12 cellular contexts compared by ENCODE assay signal in genomic region chr10:27369832-27370231, GRCh38.
DNase-seq lines count a peak whose midpoint lies in the region; ATAC-seq and TF ChIP-seq lines count a peak whose summit lies in the region.
"Had no signal": no experiment of that assay in that cellular context is flagged by ENCODE, and none has a peak within 500 bp of the region (broad histone marks: within the 10 kb centered on the region; RNA-seq: fewer than 3 reads in every experiment).

No MANE protein-coding gene starts in this region.

- no peaks in the 10 kb centered on the region for H3K27me3 Mint-ChIP-seq in GM23338 (ENCODE audit: insufficient read depth, low read depth, poor library complexity)

- no peaks in the 10 kb centered on the region; the same call in 1 of the 2 replicates for H4K20me1 ChIP-seq in GM23338 (replicated peaks; ENCODE audit: insufficient read depth)

- ATAC-seq in GM23338 (no peak), GM19023 (IDR thresholded peaks at IDR 0.05; ENCODE audit: unreplicated experiment) (no peak)
- ATAC-seq: body of pancreas had no signal

- TF ChIP-seq CTCF in AG09309 (IDR thresholded peaks at IDR 0.05; ENCODE audit: control insufficient read depth, insufficient read depth, low read depth, low read length, missing control alignments) (peak; percentile 16), GM23338 (conservative IDR thresholded peaks at IDR 0.05; ENCODE audit: low read depth in 2 of 2) (peak; percentile 38 to 61), RWPE1 (conservative IDR thresholded peaks at IDR 0.05; ENCODE audit: low read depth) (0 out of 2 replicates have a peak, but pooled peaks have one; percentile 14), fibroblast of villous mesenchyme (IDR thresholded peaks at IDR 0.05; ENCODE audit: insufficient read depth, low read depth, low read length) (peak; percentile 20), colonic mucosa (IDR thresholded peaks at IDR 0.05) (no peak), brain microvascular endothelial cell (IDR thresholded peaks at IDR 0.05; ENCODE audit: low read depth, low read length, missing control alignments) (no peak), GM13976 (IDR thresholded peaks at IDR 0.05; ENCODE audit: borderline replicate concordance, control extremely low read depth, extremely low read depth, insufficient read depth, missing control alignments) (no peak)

- H3K36me3 ChIP-seq in GM23338 (ENCODE audit: insufficient read depth) (no peaks in the 10 kb centered on the region), colonic mucosa (no peaks in the 10 kb centered on the region), brain microvascular endothelial cell (replicated peaks) (no peaks in the 10 kb centered on the region)

- H3K27ac ChIP-seq in GM23338 (ENCODE audit: low read depth) (no peak overlapping the region), RWPE1 (no peak overlapping the region), colonic mucosa (no peak overlapping the region), brain microvascular endothelial cell (no peak overlapping the region)
- H3K27ac ChIP-seq: body of pancreas had no signal

- no peak overlapping the region for H3K9ac ChIP-seq in colonic mucosa (ENCODE audit: low read depth in 2 of 2, low read length in 2 of 2)

- H3K9me3 Mint-ChIP-seq in GM23338 = no peaks in the 10 kb centered on the region
- H3K9me3 Mint-ChIP-seq: T-helper 1 cell treated with Interleukin-12 subunit alpha and Interleukin-12 subunit beta and Interleukin-4 antibody, amounts not matched to agents 30 μg/mL and 1 μg/mL, for 36 hours had no signal

- in situ Hi-C loops in brain microvascular endothelial cell (cut with HindIII; ENCODE audit: low pct_ligation_motif_present, low sequenced_read_pairs) = no loop called here
- in situ Hi-C loops in GM13976 (cut with MboI; ENCODE audit: low sequenced_read_pairs, unreplicated experiment) = no loop called here

- H3F3A ChIP-seq in GM23338 (replicated peaks; ENCODE audit: low read depth) = no peaks in the 10 kb centered on the region

- POLR2A ChIA-PET in RWPE1 (lab: Yijun Ruan, JAX; ENCODE audit: low non-redundant PET) = no interaction called here

- no peaks in the 10 kb centered on the region for H3K36me3 Mint-ChIP-seq in GM23338 (ENCODE audit: low read depth)

- CTCF ChIA-PET in RWPE1 (lab: Yijun Ruan, JAX) = interaction anchor here (0.5 to 1.6 kb wide), 11 partner anchors 72 to 873 kb away, joined by 3 to 10 read pairs (median 4); no protein-coding TSS in a partner anchor

- H2AFZ ChIP-seq in GM23338 = peak overlapping the region; percentile 4; the same call in 1 of the 2 replicates

- intact Hi-C loops in colonic mucosa (cut with DNase I) = no loop called here

- H3K4me3 ChIP-seq in AG09309 (ENCODE audit: control insufficient read depth, low read depth, low read length) = no peak overlapping the region
- no peak overlapping the region for H3K4me3 ChIP-seq in GM23338
- no peak overlapping the region for H3K4me3 ChIP-seq in fibroblast of villous mesenchyme (ENCODE audit: low read depth, low read length)
- no peak overlapping the region for H3K4me3 ChIP-seq in colonic mucosa
- no peak overlapping the region for H3K4me3 ChIP-seq in brain microvascular endothelial cell (ENCODE audit: low read depth, low read length)
- H3K4me3 ChIP-seq: body of pancreas had no signal

- DNase-seq in AG09309 (ENCODE audit: low read depth) (no peak), GM23338 (ENCODE audit: low spot score) (peak; percentile 35), RWPE1 (ENCODE audit: low spot score) (peak; percentile 27), fibroblast of villous mesenchyme (ENCODE audit: low read depth) (no peak), colonic mucosa (no peak), brain microvascular endothelial cell (no peak), GM13976 (ENCODE audit: low spot score) (no peak)
- DNase-seq: body of pancreas; DMS79 treated with DMSO at 0.1 percent for 48 hours; stimulated activated naive CD4-positive, alpha-beta T cell treated with Interleukin-2 at 50 U/mL for 16 hours had no signal

- H3K4me1 ChIP-seq in GM23338 (ENCODE audit: insufficient read depth) = no peaks in the 10 kb centered on the region
- no peaks in the 10 kb centered on the region for H3K4me1 ChIP-seq in colonic mucosa
- H3K4me1 ChIP-seq: body of pancreas had no signal

- no peaks in the 10 kb centered on the region for H3K9me2 ChIP-seq in GM23338 (ENCODE audit: insufficient read depth)

- no peak overlapping the region for H3K4me2 ChIP-seq in GM23338

- H3K27me3 ChIP-seq in GM23338 (ENCODE audit: insufficient read depth) = no peaks in the 10 kb centered on the region
- no peaks in the 10 kb centered on the region for H3K27me3 ChIP-seq in colonic mucosa
- no peaks in the 10 kb centered on the region for H3K27me3 ChIP-seq in brain microvascular endothelial cell (replicated peaks)
- H3K27me3 ChIP-seq: body of pancreas had no signal

- no peak overlapping the region for H3K27ac Mint-ChIP-seq in GM23338
- H3K27ac Mint-ChIP-seq: T-helper 1 cell treated with Interleukin-12 subunit alpha and Interleukin-12 subunit beta and Interleukin-4 antibody, amounts not matched to agents 30 μg/mL and 1 μg/mL, for 36 hours had no signal

- no peaks in the 10 kb centered on the region for H3K9me3 ChIP-seq in colonic mucosa
- H3K9me3 ChIP-seq: body of pancreas had no signal

- H3K4me3 Mint-ChIP-seq in GM23338 = no peak overlapping the region
- H3K4me3 Mint-ChIP-seq: T-helper 1 cell treated with Interleukin-12 subunit alpha and Interleukin-12 subunit beta and Interleukin-4 antibody, amounts not matched to agents 30 μg/mL and 1 μg/mL, for 36 hours had no signal

- H3K4me1 Mint-ChIP-seq in GM23338 = no peaks in the 10 kb centered on the region

- no peaks in the 10 kb centered on the region for H3K79me2 ChIP-seq in GM23338 (replicated peaks; ENCODE audit: insufficient read depth)

TF ChIP-seq in GM23338, 12 proteins besides CTCF, POLR2A, EP300 and RAD21:
- no peak for TF ChIP-seq ZNF114 (CRISPR knock-in tag; IDR thresholded peaks at IDR 0.05)
- TF ChIP-seq REST (IDR thresholded peaks at IDR 0.05; ENCODE audit: unreplicated experiment) = no peak
- TF ChIP-seq EZH2 (IDR thresholded peaks at IDR 0.05; ENCODE audit: low read depth, unreplicated experiment) = no peak

Comparison
In these comparisons a context has a peak if more than half of its experiments do, and no peak if none do; other contexts are left out.
1. DNase-seq: peak in GM23338 (single experiment) and RWPE1 (single experiment); none in AG09309 (single experiment), fibroblast of villous mesenchyme (single experiment), colonic mucosa (single experiment), brain microvascular endothelial cell (single experiment) and GM13976 (single experiment).
2. CTCF ChIP-seq: peak in AG09309 (single experiment), GM23338 (2 of 2), RWPE1 (single experiment) and fibroblast of villous mesenchyme (single experiment); none in colonic mucosa (single experiment), brain microvascular endothelial cell (single experiment) and GM13976 (single experiment).